18 cellular contexts compared by ENCODE assay signal in genomic region chr22:50703726-50704509, GRCh38. TPM values are rescaled to one million over a fixed set of nuclear protein-coding genes. Genes with fewer than 3 reads are reported as not detected.
DNase-seq lines count a peak whose midpoint lies in the region; ATAC-seq and TF ChIP-seq lines count a peak whose summit lies in the region.
"Had no signal": no experiment of that assay in that cellular context is flagged by ENCODE, and none has a peak within 500 bp of the region (broad histone marks: within the 10 kb centered on the region; RNA-seq: fewer than 3 reads in every experiment).

No MANE protein-coding gene starts in this region.

- no peak overlapping the region for H3K27ac ChIP-seq in IMR-90 (ENCODE audit: insufficient read depth, low read length)
- H3K27ac ChIP-seq in osteoblast (ENCODE audit: low read depth, low read length): no peak overlapping the region
- H3K27ac ChIP-seq in GM23248: no peak overlapping the region
- H3K27ac ChIP-seq: 22Rv1, RWPE1 had no signal

- no peak overlapping the region for H2AK5ac ChIP-seq in IMR-90 (ENCODE audit: low read depth, low read length)

- no peak overlapping the region for H3K4me2 ChIP-seq in IMR-90 (ENCODE audit: low read depth, low read length)
- no peak overlapping the region for H3K4me2 ChIP-seq in osteoblast (ENCODE audit: insufficient read depth, low read length)
- H3K4me2 ChIP-seq in GM23248 (ENCODE audit: unreplicated experiment): no peak overlapping the region

- H3K14ac ChIP-seq in IMR-90 (replicated peaks; ENCODE audit: low read depth, low read length): no peak overlapping the region

- dilution Hi-C loops in IMR-90 (cut with HindIII; ENCODE audit: low sequenced_read_pairs, unreplicated experiment): no loop called here

- H4K5ac ChIP-seq in IMR-90 (ENCODE audit: low read depth, low read length): no peak overlapping the region

- no peak for TF ChIP-seq RAD21 in IMR-90 (IDR thresholded peaks at IDR 0.05; ENCODE audit: low read length)

- peak overlapping the region; percentile 20 for H3K27ac Mint-ChIP-seq in activated CD4-positive, alpha-beta T cell treated with anti-CD3 and anti-CD28 coated beads, Interleukin-2, amount 10 ng/mL, durations not matched to agents 24 days and 14 days
- H3K27ac Mint-ChIP-seq: H9 had no signal

- H2BK15ac ChIP-seq in IMR-90 (ENCODE audit: low read depth, low read length): no peak overlapping the region

- no peak for DNase-seq in activated CD4-positive, alpha-beta T cell treated with anti-CD3 and anti-CD28 coated beads, Interleukin-2, amount 10 ng/mL, durations not matched to agents 24 days and 14 days
- no peak for DNase-seq in activated CD4-positive, alpha-beta T cell treated with anti-CD3 and anti-CD28 coated beads for 4 hours
- DNase-seq in IMR-90: no peak
- DNase-seq in left ventricle myocardium superior: peak; percentile 14
- peak; percentile 85 for DNase-seq in osteoblast (ENCODE audit: insufficient read length, low spot score, missing footprints)
- DNase-seq in GM23248: no peak
- DNase-seq in NAMALWA (ENCODE audit: low spot score): no peak
- DNase-seq: C1 segment of cervical spinal cord, H9, Kasumi-1, NCI-H1417, NCI-H1930, NCI-H2171 treated with DMSO at 0.1 percent for 48 hours, NCI-H510A, OCI-M1 had no signal

- no peak overlapping the region for H2BK20ac ChIP-seq in IMR-90 (ENCODE audit: low read depth, low read length)

- no peak overlapping the region for H2AK9ac ChIP-seq in IMR-90 (replicated peaks; ENCODE audit: low read depth, low read length, poor library complexity)

- ATAC-seq in IMR-90 (ENCODE audit: low read depth) (no peak), left ventricle myocardium superior (no peak), HG03521 (IDR thresholded peaks at IDR 0.05; ENCODE audit: unreplicated experiment) (no peak)

- no peak overlapping the region for H3K4ac ChIP-seq in IMR-90 (ENCODE audit: low read depth, low read length)

- H3K56ac ChIP-seq in IMR-90 (ENCODE audit: extremely low read depth, insufficient read depth, low read length): no peak overlapping the region

- H3K4me3 Mint-ChIP-seq in activated CD4-positive, alpha-beta T cell treated with anti-CD3 and anti-CD28 coated beads, Interleukin-2, amount 10 ng/mL, durations not matched to agents 24 days and 14 days: no peak overlapping the region
- H3K4me3 Mint-ChIP-seq: H9 had no signal

- H3K36me3 ChIP-seq in IMR-90 (ENCODE audit: control insufficient read depth, insufficient read depth, low read length) (peaks cover 2% of the 10 kb centered on the region; the same call in 1 of the 2 replicates), osteoblast (ENCODE audit: insufficient read depth, low read length) (no peaks in the 10 kb centered on the region), GM23248 (ENCODE audit: low read depth) (no peaks in the 10 kb centered on the region)

- CTCF ChIA-PET in IMR-90 (lab: Yijun Ruan, JAX): no interaction called here

- H3K36me3 Mint-ChIP-seq in activated CD4-positive, alpha-beta T cell treated with anti-CD3 and anti-CD28 coated beads, Interleukin-2, amount 10 ng/mL, durations not matched to agents 24 days and 14 days (ENCODE audit: low read depth): no peaks in the 10 kb centered on the region

- no peak overlapping the region for H4K91ac ChIP-seq in IMR-90 (ENCODE audit: insufficient read depth, low read depth, low read length)

- H3K23ac ChIP-seq in IMR-90 (ENCODE audit: low read depth, low read length): no peak overlapping the region

- no peak overlapping the region for H3K4me3 ChIP-seq in IMR-90 (ENCODE audit: insufficient read depth, low read depth, low read length)
- H3K4me3 ChIP-seq in osteoblast (ENCODE audit: insufficient read depth, low read length): no peak overlapping the region
- no peak overlapping the region for H3K4me3 ChIP-seq in GM23248

- H3K79me2 ChIP-seq in osteoblast (ENCODE audit: insufficient read depth, low read length): no peaks in the 10 kb centered on the region
- H3K79me2 ChIP-seq in GM23248 (ENCODE audit: insufficient read depth): no peaks in the 10 kb centered on the region

- in situ Hi-C loops in IMR-90 (cut with MboI; ENCODE audit: low sequenced_read_pairs) (no loop called here), GM23248 (cut with MboI) (no loop called here)

- H3K27me3 ChIP-seq in IMR-90 (ENCODE audit: control insufficient read depth, insufficient read depth, low read length) (no peaks in the 10 kb centered on the region), osteoblast (ENCODE audit: insufficient read depth, low read length) (no peaks in the 10 kb centered on the region), GM23248 (replicated peaks; ENCODE audit: insufficient read depth) (no peaks in the 10 kb centered on the region)

- no peak for TF ChIP-seq POLR2A in IMR-90 (IDR thresholded peaks at IDR 0.05; ENCODE audit: low read depth, low read length)

- POLR2A ChIA-PET in IMR-90 (lab: Charles Lee; ENCODE audit: unreplicated experiment): no interaction called here

- H3K9me2 ChIP-seq in GM23248 (ENCODE audit: insufficient read depth): no peaks in the 10 kb centered on the region

- H3F3A ChIP-seq in GM23248 (ENCODE audit: insufficient read depth): no peaks in the 10 kb centered on the region

- WGBS in IMR-90 (ENCODE audit: extremely low coverage in 2 of 2, insufficient read length in 1 of 2), 2 experiments: 88% methylated on average over 11 of the region's 36 CpGs; no CpG with 5 or more reads in 1 of the 2 experiments
- WGBS in GM23248 (ENCODE audit: low coverage in 1 of 2, low lambda C conversion rate in 2 of 2, missing lambda C conversion rate in 2 of 2), 2 experiments: 89 to 90% methylated on average over 32 to 36 of the region's 36 CpGs

- peaks cover 15% of the 10 kb centered on the region for H4K20me1 ChIP-seq in IMR-90 (ENCODE audit: insufficient read depth, low read length)
- no peaks in the 10 kb centered on the region for H4K20me1 ChIP-seq in osteoblast (ENCODE audit: insufficient read depth, low read length)
- no peaks in the 10 kb centered on the region for H4K20me1 ChIP-seq in GM23248 (ENCODE audit: insufficient read depth)

- peaks cover 11% of the 10 kb centered on the region for H3K4me1 Mint-ChIP-seq in activated CD4-positive, alpha-beta T cell treated with anti-CD3 and anti-CD28 coated beads, Interleukin-2, amount 10 ng/mL, durations not matched to agents 24 days and 14 days

- H3K79me1 ChIP-seq in IMR-90 (ENCODE audit: low read depth in 1 of 2, low read length in 2 of 2): peaks cover 4 to 9% of the 10 kb centered on the region in 2 experiments; a peak in 2 of 4 replicates

- H4K8ac ChIP-seq in IMR-90 (ENCODE audit: low read depth in 2 of 2, low read length in 2 of 2): no peak overlapping the region

- TF ChIP-seq CTCF in IMR-90 (conservative IDR thresholded peaks at IDR 0.05; ENCODE audit: low read depth, low read length) (no peak), osteoblast (IDR thresholded peaks at IDR 0.05; ENCODE audit: extremely low read depth, low read depth, low read length) (no peak)

- no peak overlapping the region for H3K9ac ChIP-seq in IMR-90 (ENCODE audit: low read depth, low read length)
- no peak overlapping the region for H3K9ac ChIP-seq in GM23248

- H2BK5ac ChIP-seq in IMR-90 (ENCODE audit: low read depth, low read length, poor library complexity, severe bottlenecking): no peak overlapping the region

- peaks cover 1% of the 10 kb centered on the region for H3K27me3 Mint-ChIP-seq in activated CD4-positive, alpha-beta T cell treated with anti-CD3 and anti-CD28 coated beads, Interleukin-2, amount 10 ng/mL, durations not matched to agents 24 days and 14 days

- intact Hi-C loops in activated CD4-positive, alpha-beta T cell treated with anti-CD3 and anti-CD28 coated beads, Interleukin-2, amount 10 ng/mL, durations not matched to agents 24 days and 14 days (cut with micrococcal nuclease): no loop called here
- intact Hi-C loops in IMR-90 (cut with micrococcal nuclease): no loop called here
- intact Hi-C loops in left ventricle myocardium superior (cut with micrococcal nuclease): no loop called here

- peak overlapping the region; percentile 18 for H2AFZ ChIP-seq in IMR-90 (replicated peaks; ENCODE audit: low read length, poor library complexity)
- H2AFZ ChIP-seq in osteoblast (ENCODE audit: low read length): no peak overlapping the region
- H2AFZ ChIP-seq in GM23248: no peak overlapping the region

- H3K9me3 Mint-ChIP-seq in activated CD4-positive, alpha-beta T cell treated with anti-CD3 and anti-CD28 coated beads, Interleukin-2, amount 10 ng/mL, durations not matched to agents 24 days and 14 days: no peaks in the 10 kb centered on the region
- H3K9me3 Mint-ChIP-seq: H9 had no signal

- no peak overlapping the region for H2BK120ac ChIP-seq in IMR-90 (ENCODE audit: low read depth, low read length)

- no peak overlapping the region for H3K18ac ChIP-seq in IMR-90 (ENCODE audit: low read depth, low read length)

- H3K4me1 ChIP-seq in IMR-90 (ENCODE audit: control insufficient read depth, insufficient read depth, low read length): peaks cover 4% of the 10 kb centered on the region; the same call in 1 of the 2 replicates
- no peaks in the 10 kb centered on the region for H3K4me1 ChIP-seq in osteoblast (ENCODE audit: insufficient read depth, low read length)
- no peaks in the 10 kb centered on the region for H3K4me1 ChIP-seq in GM23248 (ENCODE audit: insufficient read depth)

- peaks cover 7% of the 10 kb centered on the region; the same call in 1 of the 2 replicates for H3K9me1 ChIP-seq in IMR-90 (ENCODE audit: insufficient read depth, low read length)

- H3K9me3 ChIP-seq in IMR-90 (ENCODE audit: control insufficient read depth, insufficient read depth, low read length): no peaks in the 10 kb centered on the region
- no peaks in the 10 kb centered on the region for H3K9me3 ChIP-seq in osteoblast (ENCODE audit: low read depth, low read length)
- H3K9me3 ChIP-seq in GM23248 (ENCODE audit: low read depth): no peaks in the 10 kb centered on the region

- BruUV-seq in IMR-90 (replicated peaks; lab: Mats Ljungman, UMichigan): no TSS peak

RNA-seq across cellular contexts. Expression of gene SHANK3, which starts 31.3 kb away (rescaled TPM):
- 0.17 and 0.21 TPM in 2 replicates for total RNA-seq in activated CD4-positive, alpha-beta T cell treated with anti-CD3 and anti-CD28 coated beads, Interleukin-2, amount 10 ng/mL, durations not matched to agents 24 days and 14 days
- total RNA-seq in IMR-90 (2012; rRNA removed): 0.18 and 0.28 TPM in 2 replicates
- 1.5 and 2.2 TPM in 2 replicates for polyA plus RNA-seq in IMR-90 (2012; rRNA removed)
- 0.82 and 2.0 TPM in 2 replicates for polyA plus RNA-seq in IMR-90 (2012; cell fraction: cytosol; rRNA removed)
- polyA plus RNA-seq in IMR-90 (2012; cell fraction: nucleus; rRNA removed; ENCODE audit: low replicate concordance): 5.9 and 11.9 TPM in 2 replicates
- total RNA-seq in left ventricle myocardium superior: 22.9 TPM
- total RNA-seq in osteoblast: 0.36 and 0.59 TPM in 2 replicates
- total RNA-seq in GM23248 (2014; rRNA removed; shearing (Covaris generic)): 0.51 and 0.97 TPM in 2 replicates
- polyA plus RNA-seq in GM23248 (2016; fragmentation: Nextera tagmentation; extraction: Ambion mirVana): 0.08 and 0.10 TPM in 2 replicates

RNA-seq across cellular contexts. Expression of gene ACR, which starts 34.1 kb away (rescaled TPM):
- not detected in 2 replicates for total RNA-seq in activated CD4-positive, alpha-beta T cell treated with anti-CD3 and anti-CD28 coated beads, Interleukin-2, amount 10 ng/mL, durations not matched to agents 24 days and 14 days
- total RNA-seq in IMR-90 (2012; rRNA removed) (not detected in 2 replicates), left ventricle myocardium superior (not detected), osteoblast (1.4 TPM in 1 of 2 replicates, not detected in the other)
- polyA plus RNA-seq in IMR-90 (2012; rRNA removed) (not detected in 2 replicates), GM23248 (2016; fragmentation: Nextera tagmentation; extraction: Ambion mirVana) (not detected in 2 replicates)
- not detected in 2 replicates for polyA plus RNA-seq in IMR-90 (2012; cell fraction: cytosol; rRNA removed)
- 0.18 TPM in 1 of 2 replicates, not detected in the other for polyA plus RNA-seq in IMR-90 (2012; cell fraction: nucleus; rRNA removed; ENCODE audit: low replicate concordance)
- not detected in 2 replicates for total RNA-seq in GM23248 (2014; rRNA removed; shearing (Covaris generic))

Comparison
In these comparisons a context has a peak if more than half of its experiments do, and no peak if none do; other contexts are left out.
1. DNase-seq: peak in left ventricle myocardium superior (single experiment) and osteoblast (single experiment); none in activated CD4-positive, alpha-beta T cell treated with anti-CD3 and anti-CD28 coated beads, Interleukin-2, amount 10 ng/mL, durations not matched to agents 24 days and 14 days (single experiment), activated CD4-positive, alpha-beta T cell treated with anti-CD3 and anti-CD28 coated beads for 4 hours (0 of 2), IMR-90 (single experiment), GM23248 (single experiment) and NAMALWA (single experiment).
2. RNA of gene SHANK3, which starts 31.3 kb away (total RNA-seq): 22.9 TPM in left ventricle myocardium superior (single experiment); 0.51 to 0.97 TPM in GM23248, 0.36 to 0.59 TPM in osteoblast, 0.17 to 0.21 TPM in activated CD4-positive, alpha-beta T cell treated with anti-CD3 and anti-CD28 coated beads, Interleukin-2, amount 10 ng/mL, durations not matched to agents 24 days and 14 days and 0.18 to 0.28 TPM in IMR-90; every median in the first group is over 10 times any median in the second.